8 cellular contexts compared by ENCODE assay signal in the genomic region with DNA sequence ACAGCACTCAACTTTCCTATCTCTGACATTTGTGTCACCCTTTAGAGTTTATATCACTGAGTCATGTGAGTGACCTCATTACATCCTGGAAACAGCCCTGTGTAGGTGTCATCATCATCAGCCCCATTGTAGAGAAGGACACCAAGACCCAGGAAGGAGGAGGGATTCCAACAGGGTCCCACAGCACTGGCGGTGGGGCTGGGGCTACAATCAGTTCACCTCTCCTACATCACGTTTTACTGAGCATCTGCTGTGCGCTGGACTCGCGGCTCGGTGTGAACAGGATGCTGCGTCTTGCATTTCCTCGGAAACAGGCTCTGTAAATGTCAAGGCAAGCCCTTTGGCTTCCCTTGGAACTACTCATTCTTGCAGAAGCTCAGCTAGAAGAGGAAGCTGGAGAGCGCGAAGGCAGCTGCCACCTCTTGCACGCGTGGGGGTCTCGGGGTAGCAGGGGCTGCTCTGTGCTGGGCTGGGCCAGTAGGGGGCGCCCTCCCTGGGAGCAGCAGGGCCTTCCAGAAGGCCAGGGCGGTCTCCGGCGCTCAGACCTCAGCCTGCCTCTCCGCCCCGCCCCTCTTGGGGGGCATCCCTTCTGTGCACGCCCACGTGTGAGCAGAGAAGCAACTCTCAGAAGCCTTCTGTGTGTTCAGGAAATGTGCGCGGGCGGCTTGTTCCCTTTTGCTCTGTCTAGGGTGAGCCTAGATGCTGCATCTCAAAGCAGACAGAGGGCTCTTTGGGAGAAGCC. TPM values are rescaled to one million over a fixed set of nuclear protein-coding genes. Genes with fewer than 3 reads are reported as not detected.
DNase-seq lines count a peak whose midpoint lies in the region; ATAC-seq and TF ChIP-seq lines count a peak whose summit lies in the region.

No MANE protein-coding gene starts in this region.

- intact Hi-C loops in sigmoid colon (cut with DNase I) = no loop called here

- DNase-seq in AG10803 (ENCODE audit: low read depth) (no peak), dermis blood vessel endothelial cell (peak; percentile 68), sigmoid colon (no peak), superior temporal gyrus (ENCODE audit: extremely low spot score) (no peak), NCI-H1694 (lab: John Stamatoyannopoulos, UW) (no peak)
- peak; percentile 46 to 56 for DNase-seq in activated CD4-positive, alpha-beta T cell treated with anti-CD3 and anti-CD28 coated beads for 24 hours (ENCODE audit: low read depth in 2 of 2)

- H3K27me3 ChIP-seq in sigmoid colon = no peaks in the 10 kb centered on the region

- no peak for TF ChIP-seq POLR2A in sigmoid colon (IDR thresholded peaks at IDR 0.05)

- TF ChIP-seq CTCF in AG10803 (conservative IDR thresholded peaks at IDR 0.05; ENCODE audit: low read length) (peak; percentile 21; the same call in 1 of the 2 replicates), sigmoid colon (IDR thresholded peaks at IDR 0.05) (no peak)

- WGBS in sigmoid colon, 2 donors = 63 to 85% methylated on average over 24 of the region's 24 CpGs

- H3K4me3 ChIP-seq in AG10803 (ENCODE audit: low read length) = no peak overlapping the region
- H3K4me3 ChIP-seq in sigmoid colon = no peak overlapping the region

- no peaks in the 10 kb centered on the region for H3K36me3 ChIP-seq in sigmoid colon

- ATAC-seq in GM19372 (IDR thresholded peaks at IDR 0.05; ENCODE audit: low read depth, unreplicated experiment) = peak; percentile 90
- ATAC-seq in HG03457 (IDR thresholded peaks at IDR 0.05; ENCODE audit: unreplicated experiment) = peak; percentile 90

- no peak for TF ChIP-seq EP300 in sigmoid colon (IDR thresholded peaks at IDR 0.05)

- H3K27ac ChIP-seq in sigmoid colon = peak overlapping the region in 3 of 4 donors; percentile 68 to 79 (median 73)

- H3K4me1 ChIP-seq in sigmoid colon = peaks cover 0 to 24% (median 21%) of the 10 kb centered on the region in 4 donors

- H3K9me3 ChIP-seq in sigmoid colon = no peaks in the 10 kb centered on the region

RNA-seq across cellular contexts. Expression of gene REELD1, which starts 29.0 kb away (rescaled TPM):
- not detected in 2 replicates for total RNA-seq in dermis blood vessel endothelial cell
- total RNA-seq in sigmoid colon = under 1 TPM in 1 of 4 donors, not detected in 3; 0.36 TPM
- under 1 TPM in 1 of 3 donors, not detected in 2; 0.13 TPM for polyA plus RNA-seq in sigmoid colon

Comparison
In these comparisons a context has a peak if more than half of its experiments do, and no peak if none do; other contexts are left out.
1. DNase-seq: peak in activated CD4-positive, alpha-beta T cell treated with anti-CD3 and anti-CD28 coated beads for 24 hours (2 of 2) and dermis blood vessel endothelial cell (single experiment); none in AG10803 (single experiment), sigmoid colon (single experiment), superior temporal gyrus (single experiment) and NCI-H1694 (single experiment).